Comparison of ENCODE assay signal across 16 cellular contexts in genomic region chr11:2664886-2665746, GRCh38. TPM values are rescaled to one million over a fixed set of nuclear protein-coding genes. Genes with fewer than 3 reads are reported as not detected.
DNase-seq lines count a peak whose midpoint lies in the region; ATAC-seq and TF ChIP-seq lines count a peak whose summit lies in the region.
"Had no signal": no experiment of that assay in that cellular context is flagged by ENCODE, and none has a peak within 500 bp of the region (broad histone marks: within the 10 kb centered on the region; RNA-seq: fewer than 3 reads in every experiment).

No MANE protein-coding gene starts in this region.

- H3K27ac ChIP-seq in esophagus muscularis mucosa (replicated peaks in 1 of 4) (no peak overlapping the region), osteoblast (ENCODE audit: low read depth, low read length) (no peak overlapping the region), vagina (no peak overlapping the region)
- H3K27ac ChIP-seq: C4-2B had no signal

- H3K9me3 Mint-ChIP-seq in activated CD8-positive, alpha-beta T cell treated with anti-CD3 and anti-CD28 coated beads, Interleukin-2, amount 10 ng/mL, durations not matched to agents 7 days and 5 days (ENCODE audit: insufficient read depth), result peaks cover 7% of the 10 kb centered on the region
- peaks cover 5% of the 10 kb centered on the region for H3K9me3 Mint-ChIP-seq in activated CD8-positive, alpha-beta T cell treated with anti-CD3 and anti-CD28 coated beads for 36 hours
- H3K9me3 Mint-ChIP-seq in Caco-2 (ENCODE audit: unreplicated experiment), result peaks cover 15% of the 10 kb centered on the region

- TF ChIP-seq POLR2A in esophagus muscularis mucosa (IDR thresholded peaks at IDR 0.05; ENCODE audit: low read depth) (no peak), vagina (IDR thresholded peaks at IDR 0.05) (no peak)

- H3K79me2 ChIP-seq in osteoblast (ENCODE audit: insufficient read depth, low read length), result peaks cover 28% of the 10 kb centered on the region

- H3K4me3 ChIP-seq in esophagus muscularis mucosa (no peak overlapping the region), osteoblast (ENCODE audit: insufficient read depth, low read length) (no peak overlapping the region), vagina (no peak overlapping the region), Caco-2 (ENCODE audit: low read depth, low read length) (no peak overlapping the region)

- no peak for TF ChIP-seq EP300 in esophagus muscularis mucosa (IDR thresholded peaks at IDR 0.05)

- peaks cover 0 to 13% (median 3%) of the 10 kb centered on the region in 4 donors for H3K4me1 ChIP-seq in esophagus muscularis mucosa
- no peaks in the 10 kb centered on the region for H3K4me1 ChIP-seq in osteoblast (ENCODE audit: insufficient read depth, low read length)
- H3K4me1 ChIP-seq in vagina, result no peaks in the 10 kb centered on the region
- H3K4me1 ChIP-seq in Caco-2, result no peaks in the 10 kb centered on the region

- CTCF ChIA-PET in activated CD8-positive, alpha-beta T cell treated with anti-CD3 and anti-CD28 coated beads, Interleukin-2, amount 10 ng/mL, durations not matched to agents 7 days and 5 days (lab: Charles Lee), result no interaction called here
- CTCF ChIA-PET in activated CD8-positive, alpha-beta T cell treated with anti-CD3 and anti-CD28 coated beads for 36 hours (lab: Charles Lee), result no interaction called here
- CTCF ChIA-PET in Caco-2 (lab: Charles Lee), result no interaction called here

- peaks cover 6% of the 10 kb centered on the region for H3K4me1 Mint-ChIP-seq in activated CD8-positive, alpha-beta T cell treated with anti-CD3 and anti-CD28 coated beads, Interleukin-2, amount 10 ng/mL, durations not matched to agents 7 days and 5 days (ENCODE audit: low read depth)
- H3K4me1 Mint-ChIP-seq in activated CD8-positive, alpha-beta T cell treated with anti-CD3 and anti-CD28 coated beads for 36 hours (ENCODE audit: low read depth), result peaks cover 2% of the 10 kb centered on the region
- no peaks in the 10 kb centered on the region for H3K4me1 Mint-ChIP-seq in Caco-2 (ENCODE audit: low read depth, unreplicated experiment)

- no TSS peak for BruUV-seq in Caco-2 (replicated peaks; lab: Mats Ljungman, UMichigan)

- no peak overlapping the region for H2AFZ ChIP-seq in osteoblast (ENCODE audit: low read length)

- H3K36me3 Mint-ChIP-seq in activated CD8-positive, alpha-beta T cell treated with anti-CD3 and anti-CD28 coated beads, Interleukin-2, amount 10 ng/mL, durations not matched to agents 7 days and 5 days (ENCODE audit: low read depth), result peaks cover 8% of the 10 kb centered on the region
- H3K36me3 Mint-ChIP-seq in activated CD8-positive, alpha-beta T cell treated with anti-CD3 and anti-CD28 coated beads for 36 hours (ENCODE audit: low read depth), result peaks cover 10% of the 10 kb centered on the region
- peaks cover 79% of the 10 kb centered on the region for H3K36me3 Mint-ChIP-seq in Caco-2 (ENCODE audit: insufficient read depth, unreplicated experiment)

- no peaks in the 10 kb centered on the region for H3K27me3 Mint-ChIP-seq in activated CD8-positive, alpha-beta T cell treated with anti-CD3 and anti-CD28 coated beads, Interleukin-2, amount 10 ng/mL, durations not matched to agents 7 days and 5 days (ENCODE audit: low read depth)
- H3K27me3 Mint-ChIP-seq in activated CD8-positive, alpha-beta T cell treated with anti-CD3 and anti-CD28 coated beads for 36 hours, result no peaks in the 10 kb centered on the region
- H3K27me3 Mint-ChIP-seq in Caco-2 (ENCODE audit: insufficient read depth, unreplicated experiment), result no peaks in the 10 kb centered on the region

- H4K20me1 ChIP-seq in osteoblast (ENCODE audit: insufficient read depth, low read length), result peaks cover 35% of the 10 kb centered on the region

- no peak for ATAC-seq in activated CD8-positive, alpha-beta T cell treated with anti-CD3 and anti-CD28 coated beads, Interleukin-2, amount 10 ng/mL, durations not matched to agents 7 days and 5 days
- no peak for ATAC-seq in activated CD8-positive, alpha-beta T cell treated with anti-CD3 and anti-CD28 coated beads for 36 hours
- ATAC-seq: PC-3 had no signal

- 93% methylated on average over 17 of the region's 17 CpGs for WGBS in esophagus muscularis mucosa

- no peak overlapping the region for H3K4me3 Mint-ChIP-seq in activated CD8-positive, alpha-beta T cell treated with anti-CD3 and anti-CD28 coated beads, Interleukin-2, amount 10 ng/mL, durations not matched to agents 7 days and 5 days
- no peak overlapping the region for H3K4me3 Mint-ChIP-seq in activated CD8-positive, alpha-beta T cell treated with anti-CD3 and anti-CD28 coated beads for 36 hours
- H3K4me3 Mint-ChIP-seq in Caco-2 (ENCODE audit: unreplicated experiment), result no peak overlapping the region

- H3K36me3 ChIP-seq in esophagus muscularis mucosa (peaks cover 0 to 20% (median 3%) of the 10 kb centered on the region in 4 donors), osteoblast (ENCODE audit: insufficient read depth, low read length) (peaks cover 13% of the 10 kb centered on the region), vagina (no peaks in the 10 kb centered on the region), Caco-2 (ENCODE audit: control insufficient read depth, insufficient read depth, low read length) (peaks cover 17% of the 10 kb centered on the region)

- H3K4me2 ChIP-seq in osteoblast (ENCODE audit: insufficient read depth, low read length), result no peak overlapping the region

- TF ChIP-seq CTCF in activated CD8-positive, alpha-beta T cell treated with anti-CD3 and anti-CD28 coated beads for 36 hours (IDR thresholded peaks at IDR 0.05), result no peak
- TF ChIP-seq CTCF in esophagus muscularis mucosa (IDR thresholded peaks at IDR 0.05) (no peak), osteoblast (IDR thresholded peaks at IDR 0.05; ENCODE audit: extremely low read depth, low read depth, low read length) (no peak), vagina (IDR thresholded peaks at IDR 0.05) (no peak), Caco-2 (IDR thresholded peaks at IDR 0.05; ENCODE audit: insufficient read depth in 1 of 2, low read depth in 1 of 2, low read length in 1 of 2, severe bottlenecking in 1 of 2, unreplicated experiment in 1 of 2) (no peak)

- H3K9me3 ChIP-seq in esophagus muscularis mucosa (peaks cover 0 to 18% (median 9%) of the 10 kb centered on the region in 4 donors), osteoblast (ENCODE audit: low read depth, low read length) (peaks cover 21% of the 10 kb centered on the region), vagina (peaks cover 5% of the 10 kb centered on the region), Caco-2 (peaks cover 41% of the 10 kb centered on the region)

- H3K27ac Mint-ChIP-seq in activated CD8-positive, alpha-beta T cell treated with anti-CD3 and anti-CD28 coated beads, Interleukin-2, amount 10 ng/mL, durations not matched to agents 7 days and 5 days, result no peak overlapping the region
- no peak overlapping the region for H3K27ac Mint-ChIP-seq in activated CD8-positive, alpha-beta T cell treated with anti-CD3 and anti-CD28 coated beads for 36 hours
- no peak overlapping the region for H3K27ac Mint-ChIP-seq in Caco-2 (ENCODE audit: unreplicated experiment)

- POLR2A ChIA-PET in activated CD8-positive, alpha-beta T cell treated with anti-CD3 and anti-CD28 coated beads, Interleukin-2, amount 10 ng/mL, durations not matched to agents 7 days and 5 days (lab: Charles Lee), result no interaction called here
- POLR2A ChIA-PET in activated CD8-positive, alpha-beta T cell treated with anti-CD3 and anti-CD28 coated beads for 36 hours (lab: Charles Lee), result no interaction called here
- POLR2A ChIA-PET in Caco-2 (lab: Charles Lee), result no interaction called here

- DNase-seq in activated CD8-positive, alpha-beta T cell treated with anti-CD3 and anti-CD28 coated beads, Interleukin-2, amount 10 ng/mL, durations not matched to agents 7 days and 5 days, result peak; percentile 11
- DNase-seq in activated CD8-positive, alpha-beta T cell treated with anti-CD3 and anti-CD28 coated beads for 36 hours, result no peak
- DNase-seq in esophagus muscularis mucosa (ENCODE audit: extremely low spot score) (peak; percentile 86), osteoblast (ENCODE audit: insufficient read length, low spot score, missing footprints) (peak; percentile 73), vagina (ENCODE audit: extremely low spot score in 2 of 2) (peak; percentile 42 to 67), Caco-2 (no peak), NCI-H1694 (lab: John Stamatoyannopoulos, UW) (no peak), T-helper 1 cell (no peak)
- DNase-seq: DMS153; NCI-H1436; NCI-H2107; NCI-H345; NCI-H69; NK-92 treated with Interleukin-12 subunit alpha and Interleukin-12 subunit beta, amount 100 ng/mL, for 24 hours; PC-3 had no signal

- intact Hi-C loops in activated CD8-positive, alpha-beta T cell treated with anti-CD3 and anti-CD28 coated beads for 36 hours (cut with micrococcal nuclease), result no loop called here
- intact Hi-C loops in esophagus muscularis mucosa (cut with DNase I) (no loop called here), vagina (cut with DNase I) (no loop called here), Caco-2 (cut with micrococcal nuclease; ENCODE audit: unreplicated experiment) (no loop called here)

- H3K27me3 ChIP-seq in esophagus muscularis mucosa (no peaks in the 10 kb centered on the region), osteoblast (ENCODE audit: insufficient read depth, low read length) (no peaks in the 10 kb centered on the region), vagina (no peaks in the 10 kb centered on the region), Caco-2 (replicated peaks; ENCODE audit: control insufficient read depth, insufficient read depth, low read length) (no peaks in the 10 kb centered on the region)

RNA-seq across cellular contexts. Expression of gene KCNQ1OT1, which starts 34.7 kb away (rescaled TPM):
- total RNA-seq in activated CD8-positive, alpha-beta T cell treated with anti-CD3 and anti-CD28 coated beads, Interleukin-2, amount 10 ng/mL, durations not matched to agents 7 days and 5 days, result under 1 TPM; 0.24 to 0.26 TPM
- total RNA-seq in activated CD8-positive, alpha-beta T cell treated with anti-CD3 and anti-CD28 coated beads for 36 hours, result under 1 TPM; 0.22 to 0.23 TPM
- 1 to 10 TPM in 2 of 4 donors, under 1 TPM in 2; 0.66 to 2.5 (median 1.3) TPM for total RNA-seq in esophagus muscularis mucosa
- total RNA-seq in osteoblast, result 5.1 and 6.2 TPM in 2 replicates
- total RNA-seq in vagina, result 3.4 TPM
- total RNA-seq in Caco-2 (2022), result 7.5 and 8.2 TPM in 2 replicates

Comparison
In these comparisons a context has a peak if more than half of its experiments do, and no peak if none do; other contexts are left out.
1. DNase-seq: peak in activated CD8-positive, alpha-beta T cell treated with anti-CD3 and anti-CD28 coated beads, Interleukin-2, amount 10 ng/mL, durations not matched to agents 7 days and 5 days (single experiment), esophagus muscularis mucosa (single experiment), osteoblast (single experiment) and vagina (2 of 2); none in activated CD8-positive, alpha-beta T cell treated with anti-CD3 and anti-CD28 coated beads for 36 hours (single experiment), Caco-2 (0 of 2), NCI-H1694 (single experiment) and T-helper 1 cell (0 of 5).